In the genomic region with DNA sequence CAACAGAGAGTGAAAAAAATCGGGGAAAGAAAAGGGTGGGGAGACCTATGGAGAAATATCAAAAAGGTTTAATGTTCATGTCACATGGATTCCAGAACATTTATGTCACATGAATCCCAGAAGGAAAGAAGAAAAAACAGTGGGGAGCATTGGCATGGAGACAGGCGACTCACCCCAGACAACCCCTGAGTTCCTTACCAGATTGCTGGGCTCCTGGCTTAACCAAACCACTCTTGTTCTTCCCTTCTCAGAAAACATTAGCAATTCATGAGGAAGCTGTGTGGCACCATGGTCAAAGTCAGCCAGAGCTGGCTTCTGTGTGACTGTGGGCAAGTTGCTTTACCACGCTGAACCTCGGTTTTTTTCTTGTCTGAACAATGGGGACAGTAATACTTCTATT, we compare ENCODE assay signal across 35 cellular contexts. TPM values are rescaled to one million over a fixed set of nuclear protein-coding genes. Genes with fewer than 3 reads are reported as not detected.
"Had no signal": no experiment of that assay in that cellular context is flagged by ENCODE, and none has a peak within 500 bp of the region (broad histone marks: within the 10 kb centered on the region; RNA-seq: fewer than 3 reads in every experiment).

No MANE protein-coding gene starts in this region.

- H2AFZ ChIP-seq: neural progenitor cell, parathyroid adenoma had no signal

- H3K79me2 ChIP-seq: parathyroid adenoma had no signal

- H3K4me2 ChIP-seq: neural progenitor cell, smooth muscle cell had no signal

- H3K4me1 ChIP-seq: foreskin keratinocyte, heart left ventricle, lower lobe of right lung, neural progenitor cell, parathyroid adenoma, right lobe of liver had no signal

- H3K27me3 Mint-ChIP-seq: progenitor cell of endocrine pancreas, type B pancreatic cell had no signal

- FAIRE-seq: islet of Langerhans had no signal

- H3K9ac ChIP-seq: neural progenitor cell, parathyroid adenoma had no signal

- H3K9me3 ChIP-seq: right lobe of liver, thyroid gland had no signal

- H3K27me3 ChIP-seq: esophagus muscularis mucosa, foreskin keratinocyte, gastroesophageal sphincter, heart left ventricle, neural progenitor cell, right lobe of liver, stomach, thyroid gland had no signal

- H3K4me3 ChIP-seq: esophagus muscularis mucosa, gastroesophageal sphincter, heart left ventricle, lower lobe of right lung, neural progenitor cell, right lobe of liver, smooth muscle cell, stomach, thyroid gland had no signal

- ATAC-seq: effector memory CD8-positive, alpha-beta T cell; foreskin keratinocyte; gastroesophageal sphincter; heart left ventricle; left ventricle myocardium superior; naive thymus-derived CD4-positive, alpha-beta T cell had no signal

- H3K4me1 Mint-ChIP-seq: naive thymus-derived CD4-positive, alpha-beta T cell; nephron had no signal

- H3K27ac ChIP-seq: epithelial cell of prostate, esophagus muscularis mucosa, foreskin keratinocyte, gastroesophageal sphincter, heart left ventricle, lower lobe of right lung, neural progenitor cell, parathyroid adenoma, right lobe of liver, stomach, thyroid gland had no signal

- DNase-seq: cortex of kidney; effector memory CD8-positive, alpha-beta T cell; foreskin keratinocyte; heart left ventricle; hippocampal formation; left ventricle myocardium superior; lower lobe of right lung; naive thymus-derived CD4-positive, alpha-beta T cell; right lobe of liver; stimulated activated CD4-positive, alpha-beta T cell treated with anti-CD3 and anti-CD28 coated beads, Interleukin-12 subunit alpha, Interleukin-12 subunit beta, amount 100 ng/mL, for 4 hours; stimulated activated CD4-positive, alpha-beta T cell treated with anti-CD3 and anti-CD28 coated beads, Interleukin-1b, Interleukin-23, amount 100 ng/mL, for 48 hours; stimulated activated CD4-positive, alpha-beta T cell treated with anti-CD3 and anti-CD28 coated beads, Interleukin-4, amount 100 ng/mL, for 1 hour; stimulated activated CD8-positive, alpha-beta memory T cell treated with anti-CD3 and anti-CD28 coated beads, Interleukin-4, amount 100 ng/mL, for 48 hours; stimulated activated naive CD4-positive, alpha-beta T cell treated with Interleukin-2 at 50 U/mL for 16 hours; thyroid gland had no signal

- H3K4me3 Mint-ChIP-seq: effector memory CD8-positive, alpha-beta T cell; naive thymus-derived CD4-positive, alpha-beta T cell; nephron; neural progenitor cell; type B pancreatic cell had no signal

- H3K27ac Mint-ChIP-seq: effector memory CD8-positive, alpha-beta T cell; naive thymus-derived CD4-positive, alpha-beta T cell; nephron; neural progenitor cell; progenitor cell of endocrine pancreas; type B pancreatic cell had no signal

- H3K36me3 ChIP-seq: esophagus muscularis mucosa, gastroesophageal sphincter, heart left ventricle, lower lobe of right lung, neural progenitor cell, thyroid gland had no signal

RNA-seq across cellular contexts. Expression of gene CLEC19A, which starts 49.6 kb away (rescaled TPM):
- total RNA-seq: dermis microvascular lymphatic vessel endothelial cell; esophagus muscularis mucosa; fibroblast of lung; foreskin keratinocyte; gastroesophageal sphincter; heart left ventricle; kidney epithelial cell; left ventricle myocardium superior; lower lobe of right lung; mesenteric fat pad; mononuclear cell; naive thymus-derived CD4-positive, alpha-beta T cell; osteoblast; progenitor cell of endocrine pancreas; smooth muscle cell; subcutaneous adipose tissue; temporal lobe; thyroid gland; urinary bladder had no signal
- polyA plus RNA-seq: fibroblast of lung; foreskin keratinocyte; heart left ventricle; naive thymus-derived CD4-positive, alpha-beta T cell; smooth muscle cell; stomach; urinary bladder had no signal
